7 cellular contexts compared by ENCODE assay signal in genomic region chr20:54470697-54471096, GRCh38. TPM values are rescaled to one million over a fixed set of nuclear protein-coding genes. Genes with fewer than 3 reads are reported as not detected.
"Had no signal": no experiment of that assay in that cellular context is flagged by ENCODE, and none has a peak within 500 bp of the region (broad histone marks: within the 10 kb centered on the region; RNA-seq: fewer than 3 reads in every experiment).

No MANE protein-coding gene starts in this region.

- ATAC-seq: HepG2, K562 had no signal

- H3K4me3 Mint-ChIP-seq: IgD-negative memory B cell had no signal

- H3K4me3 ChIP-seq: K562 had no signal

- H3K27ac Mint-ChIP-seq: IgD-negative memory B cell had no signal

- DNase-seq: IMR-90, KBM-7 had no signal

- H3K27ac ChIP-seq: HL-60 had no signal

- H3K36me3 Mint-ChIP-seq: IgD-negative memory B cell had no signal

RNA-seq across cellular contexts. Expression of gene DOK5, which starts 4.7 kb away (rescaled TPM):
- total RNA-seq: HepG2, HT-29, K562 had no signal
- polyA plus RNA-seq: HepG2, IgD-negative memory B cell, K562 had no signal
